In genomic region chr20:34302723-34303528, GRCh38 we compare ENCODE assay signal across 8 cellular contexts. TPM values are rescaled to one million over a fixed set of nuclear protein-coding genes. Genes with fewer than 3 reads are reported as not detected.
DNase-seq lines count a peak whose midpoint lies in the region; ATAC-seq, FAIRE-seq and TF ChIP-seq lines count a peak whose summit lies in the region.

TSS of gene AHCY (minus strand) at chr20:34303355. CDS start at chr20:34303270, 85 bp downstream.

- peak within 1 kb of the TSS; percentile 92 for H3K27ac Mint-ChIP-seq in T-helper 1 cell treated with Interleukin-12 subunit alpha and Interleukin-12 subunit beta and Interleukin-4 antibody, amounts not matched to agents 30 μg/mL and 1 μg/mL, for 36 hours

- H3K36me3 Mint-ChIP-seq in T-helper 1 cell treated with Interleukin-12 subunit alpha and Interleukin-12 subunit beta and Interleukin-4 antibody, amounts not matched to agents 30 μg/mL and 1 μg/mL, for 36 hours (ENCODE audit: low read depth) = no peaks in the 10 kb centered on the region

- in situ Hi-C loops in GM13977 (cut with MboI; ENCODE audit: low pct_unique_long_range_greater_than_20kb, low sequenced_read_pairs, unreplicated experiment) = loop anchor here (25.0 kb wide), 1 partner anchor 409 kb away; the partner anchor contains the start of gene TP53INP2

- no peaks in the 10 kb centered on the region for H3K9me3 ChIP-seq in psoas muscle

- peak within 1 kb of the TSS; percentile 80 for H3K4me3 ChIP-seq in psoas muscle

- H3K27me3 Mint-ChIP-seq in T-helper 1 cell treated with Interleukin-12 subunit alpha and Interleukin-12 subunit beta and Interleukin-4 antibody, amounts not matched to agents 30 μg/mL and 1 μg/mL, for 36 hours (ENCODE audit: low read depth) = no peaks in the 10 kb centered on the region

- H3K4me1 Mint-ChIP-seq in T-helper 1 cell treated with Interleukin-12 subunit alpha and Interleukin-12 subunit beta and Interleukin-4 antibody, amounts not matched to agents 30 μg/mL and 1 μg/mL, for 36 hours (ENCODE audit: low read depth) = peaks cover 19% of the 10 kb centered on the region

- peak; percentile 97 for DNase-seq in GM13977 (ENCODE audit: low spot score)
- peak; percentile 85 for DNase-seq in NCI-H1694 (lab: John Stamatoyannopoulos, UW)
- DNase-seq in amygdala (lab: John Stamatoyannopoulos, UW) = peak; percentile 77 to 99 (median 94)
- DNase-seq in left ventricle myocardium superior = peak; percentile 98
- peak; percentile 97 to 98 for DNase-seq in psoas muscle
- DNase-seq in urothelium cell line (ENCODE audit: low spot score) = peak; percentile 97

- TF ChIP-seq CTCF in GM13977 (IDR thresholded peaks at IDR 0.05; ENCODE audit: extremely low read depth, insufficient read depth, missing control alignments) = no peak
- TF ChIP-seq CTCF in psoas muscle (IDR thresholded peaks at IDR 0.05) = no peak

- H3K4me3 Mint-ChIP-seq in T-helper 1 cell treated with Interleukin-12 subunit alpha and Interleukin-12 subunit beta and Interleukin-4 antibody, amounts not matched to agents 30 μg/mL and 1 μg/mL, for 36 hours = peak within 1 kb of the TSS; percentile 88

- H3K27ac ChIP-seq in psoas muscle = peak within 1 kb of the TSS; percentile 96

- peak; percentile 88 for ATAC-seq in HG02884 (IDR thresholded peaks at IDR 0.05; ENCODE audit: unreplicated experiment)
- ATAC-seq in left ventricle myocardium superior = peak; percentile 97
- peak; percentile 95 to 97 (median 96) for ATAC-seq in psoas muscle

- intact Hi-C loops in left ventricle myocardium superior (cut with micrococcal nuclease) (no loop called here), psoas muscle (cut with DNase I) (no loop called here)

- H3K27me3 ChIP-seq in psoas muscle (ENCODE audit: insufficient read depth in 3 of 3, low read length in 2 of 3) = no peaks in the 10 kb centered on the region

- H3K9me3 Mint-ChIP-seq in T-helper 1 cell treated with Interleukin-12 subunit alpha and Interleukin-12 subunit beta and Interleukin-4 antibody, amounts not matched to agents 30 μg/mL and 1 μg/mL, for 36 hours = no peaks in the 10 kb centered on the region

- peak; percentile 17 for FAIRE-seq in urothelium cell line (lab: Jason Lieb, UNC)

- WGBS in psoas muscle, 3 donors = 0% methylated on average over 67 to 79 of the region's 79 CpGs

- H3K36me3 ChIP-seq in psoas muscle (ENCODE audit: insufficient read depth in 1 of 2, low read depth in 1 of 2) = no peaks in the 10 kb centered on the region

- H3K4me1 ChIP-seq in psoas muscle = peaks cover 14% of the 10 kb centered on the region

RNA-seq across cellular contexts. Expression of gene AHCY, which starts in this region (rescaled TPM):
- total RNA-seq in left ventricle myocardium superior = 60.2 TPM
- total RNA-seq in psoas muscle = 10 to 100 TPM; 56.2 to 94.4 (median 82.3) TPM
- 100 to 1,000 TPM in 1 of 3 donors, 10 to 100 TPM in 2; 82.2 to 128 (median 89.6) TPM for polyA plus RNA-seq in psoas muscle

Comparison
In these comparisons a context has a peak if more than half of its experiments do, and no peak if none do; other contexts are left out.
1. Peak in every context shown above with its lines: DNase-seq, ATAC-seq, H3K4me3 ChIP-seq and H3K27ac ChIP-seq.